In genomic region chr13:36395280-36395679, GRCh38 we compare ENCODE assay signal across 9 cellular contexts. TPM values are rescaled to one million over a fixed set of nuclear protein-coding genes. Genes with fewer than 3 reads are reported as not detected.
DNase-seq lines count a peak whose midpoint lies in the region; ATAC-seq and TF ChIP-seq lines count a peak whose summit lies in the region.
"Had no signal": no experiment of that assay in that cellular context is flagged by ENCODE, and none has a peak within 500 bp of the region (broad histone marks: within the 10 kb centered on the region; RNA-seq: fewer than 3 reads in every experiment).

No MANE protein-coding gene starts in this region.

- no peaks in the 10 kb centered on the region for H3K79me2 ChIP-seq in KMS-11 (ENCODE audit: insufficient read depth, low read depth)

- H3K4me3 Mint-ChIP-seq in CD14-positive monocyte: peak overlapping the region; percentile 27 to 32
- H3K4me3 Mint-ChIP-seq in activated T-helper 17 cell treated with anti-CD3 and anti-CD28 coated beads, Interleukin-2, amount 50 U/mL, for 72 hours: no peak overlapping the region
- H3K4me3 Mint-ChIP-seq in T-cell: no peak overlapping the region
- H3K4me3 Mint-ChIP-seq: activated naive CD8-positive, alpha-beta T cell treated with anti-CD3 and anti-CD28 coated beads, Interleukin-2, amount 10 ng/mL, durations not matched to agents 7 days and 5 days had no signal

- H3K9me3 ChIP-seq in ascending aorta: no peaks in the 10 kb centered on the region

- H3K36me3 ChIP-seq in KMS-11 (ENCODE audit: insufficient read depth): no peaks in the 10 kb centered on the region
- H3K36me3 ChIP-seq in ascending aorta: no peaks in the 10 kb centered on the region

- no peak overlapping the region for H3K9ac ChIP-seq in KMS-11

- H4K20me1 ChIP-seq in KMS-11 (ENCODE audit: insufficient read depth): no peaks in the 10 kb centered on the region

- in situ Hi-C loops in GM13976 (cut with MboI; ENCODE audit: low sequenced_read_pairs, unreplicated experiment): no loop called here

- H3K27ac Mint-ChIP-seq in CD14-positive monocyte: no peak overlapping the region
- H3K27ac Mint-ChIP-seq in activated T-helper 17 cell treated with anti-CD3 and anti-CD28 coated beads, Interleukin-2, amount 50 U/mL, for 72 hours: no peak overlapping the region
- no peak overlapping the region for H3K27ac Mint-ChIP-seq in T-cell
- H3K27ac Mint-ChIP-seq: activated naive CD8-positive, alpha-beta T cell treated with anti-CD3 and anti-CD28 coated beads, Interleukin-2, amount 10 ng/mL, durations not matched to agents 7 days and 5 days had no signal

- DNase-seq in CD14-positive monocyte (ENCODE audit: low spot score) (no peak), ascending aorta (ENCODE audit: low spot score in 2 of 2) (no peak), left lobe of liver (ENCODE audit: low spot score) (no peak), GM13976 (ENCODE audit: low spot score) (no peak), NCI-H82 (lab: John Stamatoyannopoulos, UW) (no peak), T-cell (no peak)
- DNase-seq: activated naive CD8-positive, alpha-beta T cell treated with anti-CD3 and anti-CD28 coated beads, Interleukin-2, amount 10 ng/mL, durations not matched to agents 7 days and 5 days had no signal

- ATAC-seq in left lobe of liver (peak; percentile 94), T-cell (replicated peaks in 1 of 4) (no peak)
- ATAC-seq in activated T-helper 17 cell treated with anti-CD3 and anti-CD28 coated beads, Interleukin-2, amount 50 U/mL, for 72 hours (replicated peaks): no peak

- CTCF ChIA-PET in T-cell (lab: Charles Lee): no interaction called here

- H3K36me3 Mint-ChIP-seq in CD14-positive monocyte: no peaks in the 10 kb centered on the region
- H3K36me3 Mint-ChIP-seq in activated T-helper 17 cell treated with anti-CD3 and anti-CD28 coated beads, Interleukin-2, amount 50 U/mL, for 72 hours (ENCODE audit: low read depth): no peaks in the 10 kb centered on the region
- H3K36me3 Mint-ChIP-seq in T-cell: no peaks in the 10 kb centered on the region
- H3K36me3 Mint-ChIP-seq: activated naive CD8-positive, alpha-beta T cell treated with anti-CD3 and anti-CD28 coated beads, Interleukin-2, amount 10 ng/mL, durations not matched to agents 7 days and 5 days had no signal

- H2AFZ ChIP-seq in KMS-11 (ENCODE audit: low read depth): no peak overlapping the region

- H3K4me1 Mint-ChIP-seq in CD14-positive monocyte: peaks cover 5% of the 10 kb centered on the region
- no peaks in the 10 kb centered on the region for H3K4me1 Mint-ChIP-seq in activated T-helper 17 cell treated with anti-CD3 and anti-CD28 coated beads, Interleukin-2, amount 50 U/mL, for 72 hours
- H3K4me1 Mint-ChIP-seq in T-cell: no peaks in the 10 kb centered on the region
- H3K4me1 Mint-ChIP-seq: activated naive CD8-positive, alpha-beta T cell treated with anti-CD3 and anti-CD28 coated beads, Interleukin-2, amount 10 ng/mL, durations not matched to agents 7 days and 5 days had no signal

- H3K4me1 ChIP-seq in KMS-11 (ENCODE audit: low read depth, poor library complexity, severe bottlenecking): no peaks in the 10 kb centered on the region
- H3K4me1 ChIP-seq in ascending aorta: no peaks in the 10 kb centered on the region

- peak; percentile 29 for TF ChIP-seq CTCF in CD14-positive monocyte (IDR thresholded peaks at IDR 0.05)
- TF ChIP-seq CTCF in KMS-11 (conservative IDR thresholded peaks at IDR 0.05; ENCODE audit: low read depth, low read length): 0 out of 2 replicates have a peak, but pooled peaks have one; percentile 20
- peak in 2 of 3 experiments; percentile 21 to 42 for TF ChIP-seq CTCF in ascending aorta (IDR thresholded peaks at IDR 0.05)
- no peak for TF ChIP-seq CTCF in GM13976 (IDR thresholded peaks at IDR 0.05; ENCODE audit: borderline replicate concordance, control extremely low read depth, extremely low read depth, insufficient read depth, missing control alignments)

- intact Hi-C loops in CD14-positive monocyte (cut with micrococcal nuclease) (no loop called here), ascending aorta (cut with DNase I) (loop anchor here (2.0 kb wide), 1 partner anchor 112 kb away; no protein-coding TSS in a partner anchor)

- H3K27me3 Mint-ChIP-seq in CD14-positive monocyte (ENCODE audit: low read depth in 3 of 3): peaks cover 2% of the 10 kb centered on the region in 3 donors
- H3K27me3 Mint-ChIP-seq in activated T-helper 17 cell treated with anti-CD3 and anti-CD28 coated beads, Interleukin-2, amount 50 U/mL, for 72 hours: peaks cover 4% of the 10 kb centered on the region
- peaks cover 3 to 12% of the 10 kb centered on the region in 2 donors for H3K27me3 Mint-ChIP-seq in T-cell

- H3K9me3 Mint-ChIP-seq in CD14-positive monocyte (no peaks in the 10 kb centered on the region), T-cell (peaks cover 0 to 10% (median 0%) of the 10 kb centered on the region in 3 donors)
- H3K9me3 Mint-ChIP-seq in activated T-helper 17 cell treated with anti-CD3 and anti-CD28 coated beads, Interleukin-2, amount 50 U/mL, for 72 hours: no peaks in the 10 kb centered on the region
- H3K9me3 Mint-ChIP-seq: activated naive CD8-positive, alpha-beta T cell treated with anti-CD3 and anti-CD28 coated beads, Interleukin-2, amount 10 ng/mL, durations not matched to agents 7 days and 5 days had no signal

- no peak overlapping the region for H3K4me3 ChIP-seq in KMS-11 (IDR thresholded peaks at IDR 0.05; ENCODE audit: insufficient read depth, low read depth, low read length)
- H3K4me3 ChIP-seq in ascending aorta: no peak overlapping the region

- H3K27ac ChIP-seq in KMS-11 (no peak overlapping the region), ascending aorta (no peak overlapping the region)

- no peaks in the 10 kb centered on the region for H3K27me3 ChIP-seq in KMS-11 (ENCODE audit: insufficient read depth, low read depth)
- no peaks in the 10 kb centered on the region for H3K27me3 ChIP-seq in ascending aorta

- H3K4me2 ChIP-seq in KMS-11: no peak overlapping the region

- POLR2A ChIA-PET in T-cell (lab: Charles Lee): interaction anchor here (0.6 to 0.7 kb wide), 2 partner anchors 45 to 416 kb away, joined by 3 read pairs; no protein-coding TSS in a partner anchor

RNA-seq across cellular contexts. Expression of gene CCNA1, which starts 37.0 kb away (rescaled TPM):
- not detected for polyA plus RNA-seq in CD14-positive monocyte
- not detected for total RNA-seq in ascending aorta
- 0.10 TPM for total RNA-seq in left lobe of liver
- total RNA-seq in activated T-helper 17 cell treated with anti-CD3 and anti-CD28 coated beads, Interleukin-2, amount 50 U/mL, for 72 hours: under 1 TPM; 0.34 to 0.76 TPM
- not detected for total RNA-seq in T-cell

RNA-seq across cellular contexts. Expression of gene SPART, which starts 49.1 kb away (rescaled TPM):
- polyA plus RNA-seq in CD14-positive monocyte: 10 to 100 TPM; 29.8 to 37.0 TPM
- 27.4 TPM for total RNA-seq in ascending aorta
- total RNA-seq in left lobe of liver: 14.6 TPM
- 10 to 100 TPM; 27.9 to 36.0 TPM for total RNA-seq in activated T-helper 17 cell treated with anti-CD3 and anti-CD28 coated beads, Interleukin-2, amount 50 U/mL, for 72 hours
- 10 to 100 TPM; 20.2 to 33.3 (median 28.8) TPM for total RNA-seq in T-cell

Comparison
In these comparisons a context has a peak if more than half of its experiments do, and no peak if none do; other contexts are left out.
1. H3K4me3 Mint-ChIP-seq: peak in CD14-positive monocyte (2 of 2); none in activated T-helper 17 cell treated with anti-CD3 and anti-CD28 coated beads, Interleukin-2, amount 50 U/mL, for 72 hours (single experiment) and T-cell (0 of 3).